Comparison of ENCODE assay signal across 8 cellular contexts in genomic region chr9:136107155-136107952, GRCh38. TPM values are rescaled to one million over a fixed set of nuclear protein-coding genes. Genes with fewer than 3 reads are reported as not detected.
A peak's percentile ranks its signal among the peaks of the same experiment; 100 is the strongest.
DNase-seq lines count a peak whose midpoint lies in the region; TF ChIP-seq lines count a peak whose summit lies in the region.

No MANE protein-coding gene starts in this region.

- no peaks in the 10 kb centered on the region for H3K9me3 ChIP-seq in testis

- H3K4me1 ChIP-seq in testis, result peaks cover 23% of the 10 kb centered on the region

- peak; percentile 83 for DNase-seq in DMS 273 (lab: John Stamatoyannopoulos, UW; ENCODE audit: unreplicated experiment)
- no peak for DNase-seq in DMS 273 treated with DMSO at 0.1 percent for 48 hours (lab: John Stamatoyannopoulos, UW)
- DNase-seq in NCI-H2171 treated with DMSO at 0.1 percent for 48 hours (lab: John Stamatoyannopoulos, UW), result peak; percentile 84
- DNase-seq in activated naive CD4-positive, alpha-beta T cell treated with anti-CD3 and anti-CD28 coated beads for 36 hours, result peak; percentile 74
- DNase-seq in stimulated activated CD8-positive, alpha-beta memory T cell treated with anti-CD3 and anti-CD28 coated beads, Interleukin-15, amount 100 ng/mL, for 1 hour (ENCODE audit: low read depth), result peak; percentile 23
- no peak for DNase-seq in HFFc6
- no peak for DNase-seq in testis
- DNase-seq in cerebellum (ENCODE audit: low spot score), result no peak

- H3K27ac ChIP-seq in testis, result no peak overlapping the region

- H3K36me3 ChIP-seq in testis (ENCODE audit: low read depth, missing control alignments), result no peaks in the 10 kb centered on the region

- intact Hi-C loops in activated naive CD4-positive, alpha-beta T cell treated with anti-CD3 and anti-CD28 coated beads for 36 hours (cut with micrococcal nuclease), result no loop called here
- intact Hi-C loops in testis (cut with DNase I; ENCODE audit: low total_unique reads), result no loop called here

- peaks cover 3% of the 10 kb centered on the region for H3K36me3 Mint-ChIP-seq in activated naive CD4-positive, alpha-beta T cell treated with anti-CD3 and anti-CD28 coated beads for 36 hours (ENCODE audit: low read depth)
- H3K36me3 Mint-ChIP-seq in HFFc6 (ENCODE audit: low read depth), result no peaks in the 10 kb centered on the region

- no peak overlapping the region for H3K4me3 ChIP-seq in testis

- no peaks in the 10 kb centered on the region for H3K27me3 Mint-ChIP-seq in activated naive CD4-positive, alpha-beta T cell treated with anti-CD3 and anti-CD28 coated beads for 36 hours (ENCODE audit: low read depth)
- peaks cover 5% of the 10 kb centered on the region for H3K27me3 Mint-ChIP-seq in HFFc6 (ENCODE audit: insufficient read depth)

- H3K4me1 Mint-ChIP-seq in activated naive CD4-positive, alpha-beta T cell treated with anti-CD3 and anti-CD28 coated beads for 36 hours (ENCODE audit: low read depth), result peaks cover 52% of the 10 kb centered on the region
- H3K4me1 Mint-ChIP-seq in HFFc6 (ENCODE audit: low read depth), result peaks cover 24% of the 10 kb centered on the region

- H3K4me3 Mint-ChIP-seq in activated naive CD4-positive, alpha-beta T cell treated with anti-CD3 and anti-CD28 coated beads for 36 hours, result peak overlapping the region; percentile 65
- no peak overlapping the region for H3K4me3 Mint-ChIP-seq in HFFc6

- CTCF ChIA-PET in activated naive CD4-positive, alpha-beta T cell treated with anti-CD3 and anti-CD28 coated beads for 36 hours (lab: Charles Lee), result interaction anchor here (0.6 to 1.6 kb wide), 2 partner anchors 15 to 140 kb away, joined by 3 to 4 read pairs; no protein-coding TSS in a partner anchor

- no peaks in the 10 kb centered on the region for H3K27me3 ChIP-seq in testis

- H3K9me3 Mint-ChIP-seq in activated naive CD4-positive, alpha-beta T cell treated with anti-CD3 and anti-CD28 coated beads for 36 hours, result no peaks in the 10 kb centered on the region
- no peaks in the 10 kb centered on the region for H3K9me3 Mint-ChIP-seq in HFFc6

- 81 to 92% methylated on average over 11 to 29 of the region's 29 CpGs for WGBS in testis, 2 donors

- no peak for TF ChIP-seq POLR2A in testis (IDR thresholded peaks at IDR 0.05)

- no peak for TF ChIP-seq CTCF in HFFc6 (IDR thresholded peaks at IDR 0.05)
- no peak for TF ChIP-seq CTCF in testis (IDR thresholded peaks at IDR 0.05)

- H3K27ac Mint-ChIP-seq in activated naive CD4-positive, alpha-beta T cell treated with anti-CD3 and anti-CD28 coated beads for 36 hours, result peak overlapping the region; percentile 74
- H3K27ac Mint-ChIP-seq in HFFc6, result no peak overlapping the region; the same call in 1 of the 2 replicates

RNA-seq across cellular contexts. Expression of gene TMEM250, which starts 11.3 kb away (rescaled TPM):
- total RNA-seq in activated naive CD4-positive, alpha-beta T cell treated with anti-CD3 and anti-CD28 coated beads for 36 hours, result 10 to 100 TPM; 20.7 to 22.2 TPM
- 10 to 100 TPM; 31.6 to 45.4 (median 35.7) TPM for total RNA-seq in HFFc6 (2021; fragmentation: NEBNext Ultra II Directional; extraction: Animal tissue kit (Norgen Biotek cat#: 25700))
- total RNA-seq in testis, result 10 to 100 TPM; 57.8 to 73.0 TPM
- polyA plus RNA-seq in testis (ENCODE audit: insufficient read depth, low read depth, low replicate concordance), result 29.4 TPM
- 14.6 TPM for total RNA-seq in cerebellum

RNA-seq across cellular contexts. Expression of gene NACC2, which starts 12.3 kb away (rescaled TPM):
- total RNA-seq in activated naive CD4-positive, alpha-beta T cell treated with anti-CD3 and anti-CD28 coated beads for 36 hours, result 1 to 10 TPM; 3.4 to 3.5 TPM
- total RNA-seq in HFFc6 (2021; fragmentation: NEBNext Ultra II Directional; extraction: Animal tissue kit (Norgen Biotek cat#: 25700)), result 10 to 100 TPM; 38.2 to 46.7 (median 40.2) TPM
- total RNA-seq in testis (10 to 100 TPM; 49.5 to 49.7 TPM), cerebellum (6.8 TPM)
- 29.3 TPM for polyA plus RNA-seq in testis (ENCODE audit: insufficient read depth, low read depth, low replicate concordance)

Comparison
In these comparisons a context has a peak if more than half of its experiments do, and no peak if none do; other contexts are left out.
1. DNase-seq: peak in DMS 273 (single experiment), NCI-H2171 treated with DMSO at 0.1 percent for 48 hours (single experiment), activated naive CD4-positive, alpha-beta T cell treated with anti-CD3 and anti-CD28 coated beads for 36 hours (single experiment) and stimulated activated CD8-positive, alpha-beta memory T cell treated with anti-CD3 and anti-CD28 coated beads, Interleukin-15, amount 100 ng/mL, for 1 hour (single experiment); none in DMS 273 treated with DMSO at 0.1 percent for 48 hours (single experiment), HFFc6 (single experiment), testis (single experiment) and cerebellum (single experiment).